In genomic region chr11:69352715-69353325, GRCh38 we compare ENCODE assay signal across 9 cellular contexts. TPM values are rescaled to one million over a fixed set of nuclear protein-coding genes. Genes with fewer than 3 reads are reported as not detected.
DNase-seq lines count a peak whose midpoint lies in the region; ATAC-seq and TF ChIP-seq lines count a peak whose summit lies in the region.
"Had no signal": no experiment of that assay in that cellular context is flagged by ENCODE, and none has a peak within 500 bp of the region (broad histone marks: within the 10 kb centered on the region; RNA-seq: fewer than 3 reads in every experiment).

No MANE protein-coding gene starts in this region.

- H3K27me3 ChIP-seq in tibial nerve (no peaks in the 10 kb centered on the region), testis (no peaks in the 10 kb centered on the region)

- H3K27ac Mint-ChIP-seq in activated CD4-positive, alpha-beta T cell treated with anti-CD3 and anti-CD28 coated beads, Interleukin-2, amount 10 ng/mL, durations not matched to agents 24 days and 14 days: peak overlapping the region; percentile 11
- no peak overlapping the region for H3K27ac Mint-ChIP-seq in stimulated activated naive CD8-positive, alpha-beta T cell treated with anti-CD3 and anti-CD28 coated beads, Interleukin-15, amount 100 ng/mL, for 72 hours

- H3K4me3 Mint-ChIP-seq in activated CD4-positive, alpha-beta T cell treated with anti-CD3 and anti-CD28 coated beads, Interleukin-2, amount 10 ng/mL, durations not matched to agents 24 days and 14 days: no peak overlapping the region
- no peak overlapping the region for H3K4me3 Mint-ChIP-seq in activated T-cell treated with anti-CD3 and anti-CD28 coated beads, Interleukin-2, amount 50 U/mL, for 4 hours
- H3K4me3 Mint-ChIP-seq in stimulated activated naive CD8-positive, alpha-beta T cell treated with anti-CD3 and anti-CD28 coated beads, Interleukin-15, amount 100 ng/mL, for 72 hours: no peak overlapping the region

- H3K27me3 Mint-ChIP-seq in activated CD4-positive, alpha-beta T cell treated with anti-CD3 and anti-CD28 coated beads, Interleukin-2, amount 10 ng/mL, durations not matched to agents 24 days and 14 days: peaks cover 5% of the 10 kb centered on the region
- H3K27me3 Mint-ChIP-seq in activated T-cell treated with anti-CD3 and anti-CD28 coated beads, Interleukin-2, amount 50 U/mL, for 4 hours (ENCODE audit: low read depth): peaks cover 6% of the 10 kb centered on the region
- peaks cover 6% of the 10 kb centered on the region for H3K27me3 Mint-ChIP-seq in stimulated activated naive CD8-positive, alpha-beta T cell treated with anti-CD3 and anti-CD28 coated beads, Interleukin-15, amount 100 ng/mL, for 72 hours

- TF ChIP-seq POLR2A in tibial nerve (IDR thresholded peaks at IDR 0.05): no peak
- TF ChIP-seq POLR2A in testis (IDR thresholded peaks at IDR 0.05): no peak

- intact Hi-C loops in activated CD4-positive, alpha-beta T cell treated with anti-CD3 and anti-CD28 coated beads, Interleukin-2, amount 10 ng/mL, durations not matched to agents 24 days and 14 days (cut with micrococcal nuclease): loop anchor here (2.0 to 5.0 kb wide), 3 partner anchors 16 to 116 kb away; no protein-coding TSS in a partner anchor
- intact Hi-C loops in testis (cut with DNase I; ENCODE audit: low total_unique reads): no loop called here

- H3K36me3 Mint-ChIP-seq in activated CD4-positive, alpha-beta T cell treated with anti-CD3 and anti-CD28 coated beads, Interleukin-2, amount 10 ng/mL, durations not matched to agents 24 days and 14 days (ENCODE audit: low read depth): peaks cover 2% of the 10 kb centered on the region
- H3K36me3 Mint-ChIP-seq in activated T-cell treated with anti-CD3 and anti-CD28 coated beads, Interleukin-2, amount 50 U/mL, for 4 hours (ENCODE audit: insufficient read depth): peaks cover 2% of the 10 kb centered on the region

- TF ChIP-seq EP300 in tibial nerve (IDR thresholded peaks at IDR 0.05): no peak

- peak; percentile 97 to 98 for ATAC-seq in activated T-cell treated with anti-CD3 and anti-CD28 coated beads, Interleukin-2, amount 50 U/mL, for 4 hours
- ATAC-seq in stimulated activated naive CD8-positive, alpha-beta T cell treated with anti-CD3 and anti-CD28 coated beads, Interleukin-15, amount 100 ng/mL, for 72 hours: peak; percentile 59
- ATAC-seq in GM19455 (IDR thresholded peaks at IDR 0.05; ENCODE audit: unreplicated experiment): no peak

- H3K27ac ChIP-seq in tibial nerve (no peak overlapping the region), testis (no peak overlapping the region)

- peaks cover 7% of the 10 kb centered on the region for H3K9me3 Mint-ChIP-seq in activated CD4-positive, alpha-beta T cell treated with anti-CD3 and anti-CD28 coated beads, Interleukin-2, amount 10 ng/mL, durations not matched to agents 24 days and 14 days
- peaks cover 7% of the 10 kb centered on the region for H3K9me3 Mint-ChIP-seq in activated T-cell treated with anti-CD3 and anti-CD28 coated beads, Interleukin-2, amount 50 U/mL, for 4 hours
- H3K9me3 Mint-ChIP-seq in stimulated activated naive CD8-positive, alpha-beta T cell treated with anti-CD3 and anti-CD28 coated beads, Interleukin-15, amount 100 ng/mL, for 72 hours: no peaks in the 10 kb centered on the region

- H3K4me3 ChIP-seq in tibial nerve (no peak overlapping the region), testis (no peak overlapping the region)

- H3K4me1 Mint-ChIP-seq in activated CD4-positive, alpha-beta T cell treated with anti-CD3 and anti-CD28 coated beads, Interleukin-2, amount 10 ng/mL, durations not matched to agents 24 days and 14 days: peaks cover 14% of the 10 kb centered on the region
- H3K4me1 Mint-ChIP-seq in activated T-cell treated with anti-CD3 and anti-CD28 coated beads, Interleukin-2, amount 50 U/mL, for 4 hours (ENCODE audit: low read depth): peaks cover 14% of the 10 kb centered on the region
- peaks cover 10% of the 10 kb centered on the region for H3K4me1 Mint-ChIP-seq in stimulated activated naive CD8-positive, alpha-beta T cell treated with anti-CD3 and anti-CD28 coated beads, Interleukin-15, amount 100 ng/mL, for 72 hours

- H3K36me3 ChIP-seq in tibial nerve: no peaks in the 10 kb centered on the region
- no peaks in the 10 kb centered on the region for H3K36me3 ChIP-seq in testis (ENCODE audit: low read depth, missing control alignments)

- WGBS in tibial nerve, 2 donors: 21 to 42% methylated on average over 2 of the region's 2 CpGs
- 39 to 60% methylated on average over 1 to 2 of the region's 2 CpGs for WGBS in testis, 2 donors

- no peak for TF ChIP-seq CTCF in tibial nerve (IDR thresholded peaks at IDR 0.05)
- TF ChIP-seq CTCF in testis (IDR thresholded peaks at IDR 0.05): no peak

- peak; percentile 59 for DNase-seq in activated CD4-positive, alpha-beta T cell treated with anti-CD3 and anti-CD28 coated beads, Interleukin-2, amount 10 ng/mL, durations not matched to agents 24 days and 14 days
- DNase-seq in activated CD4-positive, alpha-beta T cell treated with anti-CD3 and anti-CD28 coated beads for 1 hour: no peak
- DNase-seq in activated T-cell treated with anti-CD3 and anti-CD28 coated beads, Interleukin-2, amount 50 U/mL, for 4 hours: no peak
- DNase-seq in iris pigment epithelial cell (ENCODE audit: low read depth) (peak; percentile 99), tibial nerve (ENCODE audit: low spot score in 2 of 2) (no peak), testis (no peak)
- DNase-seq in stimulated activated naive CD8-positive, alpha-beta T cell treated with anti-CD3 and anti-CD28 coated beads, Interleukin-15, amount 100 ng/mL, for 72 hours: no peak
- DNase-seq: Caco-2 had no signal

- H3K4me1 ChIP-seq in tibial nerve (no peaks in the 10 kb centered on the region), testis (no peaks in the 10 kb centered on the region)

- peaks cover 0 to 4% (median 0%) of the 10 kb centered on the region in 4 donors for H3K9me3 ChIP-seq in tibial nerve
- no peaks in the 10 kb centered on the region for H3K9me3 ChIP-seq in testis

RNA-seq across cellular contexts. Expression of gene MYEOV, which starts 58.9 kb away (rescaled TPM):
- 0.21 and 0.83 TPM in 2 replicates for total RNA-seq in activated CD4-positive, alpha-beta T cell treated with anti-CD3 and anti-CD28 coated beads, Interleukin-2, amount 10 ng/mL, durations not matched to agents 24 days and 14 days
- total RNA-seq in activated T-cell treated with anti-CD3 and anti-CD28 coated beads, Interleukin-2, amount 50 U/mL, for 4 hours: under 1 TPM in 2 of 3 donors, not detected in 1; 0.10 to 0.50 TPM
- 10 to 100 TPM in 2 of 4 donors, 1 to 10 TPM in 2; 4.8 to 26.7 (median 9.4) TPM for total RNA-seq in tibial nerve
- total RNA-seq in testis: 1 to 10 TPM in 1 of 2 donors, under 1 TPM in 1; 0.43 to 1.1 TPM
- 1.1 TPM for polyA plus RNA-seq in testis (ENCODE audit: insufficient read depth, low read depth, low replicate concordance)

Comparison
In these comparisons a context has a peak if more than half of its experiments do, and no peak if none do; other contexts are left out.
1. DNase-seq: peak in activated CD4-positive, alpha-beta T cell treated with anti-CD3 and anti-CD28 coated beads, Interleukin-2, amount 10 ng/mL, durations not matched to agents 24 days and 14 days (single experiment) and iris pigment epithelial cell (single experiment); none in activated CD4-positive, alpha-beta T cell treated with anti-CD3 and anti-CD28 coated beads for 1 hour (single experiment), activated T-cell treated with anti-CD3 and anti-CD28 coated beads, Interleukin-2, amount 50 U/mL, for 4 hours (single experiment), stimulated activated naive CD8-positive, alpha-beta T cell treated with anti-CD3 and anti-CD28 coated beads, Interleukin-15, amount 100 ng/mL, for 72 hours (0 of 2), tibial nerve (0 of 2) and testis (single experiment).